Comparison of ENCODE assay signal across 27 cellular contexts in the genomic region with DNA sequence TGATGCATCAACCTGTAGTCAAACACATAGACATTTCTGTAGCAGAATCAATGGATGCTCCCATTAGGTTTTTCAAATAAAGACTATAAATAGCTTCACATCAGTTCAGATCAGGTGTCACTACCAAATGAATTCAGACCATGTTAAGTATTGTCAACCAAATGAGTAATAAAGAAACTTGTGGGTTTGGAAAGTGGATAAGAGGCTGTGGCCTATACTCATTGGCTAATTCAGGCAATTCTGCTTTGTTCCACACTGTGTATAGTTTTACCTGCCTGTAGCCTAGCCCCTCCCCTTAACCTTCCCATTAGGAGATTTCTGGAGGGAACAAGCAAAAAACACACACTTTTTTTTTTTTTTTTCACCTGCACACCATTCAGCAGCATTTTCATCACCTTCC.
DNase-seq lines count a peak whose midpoint lies in the region; ATAC-seq, FAIRE-seq and TF ChIP-seq lines count a peak whose summit lies in the region.
"Had no signal": no experiment of that assay in that cellular context is flagged by ENCODE, and none has a peak within 500 bp of the region (broad histone marks: within the 10 kb centered on the region; RNA-seq: fewer than 3 reads in every experiment).

No MANE protein-coding gene starts in this region.

- no peak overlapping the region for H3K9ac ChIP-seq in kidney (ENCODE audit: low read length in 2 of 2)

- TF ChIP-seq CTCF in adrenal gland (IDR thresholded peaks at IDR 0.05) (no peak), kidney (IDR thresholded peaks at IDR 0.05; ENCODE audit: borderline replicate concordance, extremely low read depth, insufficient read depth) (no peak), transverse colon (IDR thresholded peaks at IDR 0.05) (no peak)

- H3K36me3 ChIP-seq in adrenal gland (replicated peaks in 1 of 2) (no peaks in the 10 kb centered on the region), kidney (ENCODE audit: control insufficient read depth in 1 of 2, insufficient read depth in 2 of 2, low read length in 2 of 2) (no peaks in the 10 kb centered on the region), transverse colon (no peaks in the 10 kb centered on the region)
- H3K36me3 ChIP-seq: breast epithelium, suprapubic skin had no signal

- H3K27me3 Mint-ChIP-seq in activated T-cell treated with anti-CD3 and anti-CD28 coated beads, Interleukin-2, amount 50 U/mL, for 72 hours (ENCODE audit: low read depth), result no peaks in the 10 kb centered on the region
- H3K27me3 Mint-ChIP-seq in activated T-cell treated with anti-CD3 and anti-CD28 coated beads, Interleukin-2, amount 50 U/mL, for 4 hours (ENCODE audit: low read depth), result no peaks in the 10 kb centered on the region
- peaks cover 0 to 4% of the 10 kb centered on the region in 2 donors for H3K27me3 Mint-ChIP-seq in stimulated activated naive B cell treated with anti-CD40 and anti-IgM and Interleukin-4, amounts not matched to agents 10 μg/mL and 1 μg/mL and 100 μg/mL, for 72 hours

- no peak for DNase-seq in activated T-cell treated with anti-CD3 and anti-CD28 coated beads, Interleukin-2, amount 50 U/mL, for 72 hours
- no peak for DNase-seq in activated T-cell treated with anti-CD3 and anti-CD28 coated beads, Interleukin-2, amount 50 U/mL, for 4 hours
- DNase-seq in stimulated activated naive B cell treated with anti-CD40 and anti-IgM and Interleukin-4, amounts not matched to agents 10 μg/mL and 1 μg/mL and 100 μg/mL, for 72 hours, result no peak
- DNase-seq in adrenal gland (no peak), kidney (no peak), transverse colon (no peak)
- DNase-seq: activated CD4-positive, CD25-positive, alpha-beta regulatory T cell treated with anti-CD3 and anti-CD28 coated beads, Interleukin-2, amount 50 U/mL, for 72 hours; DMS79 treated with DMSO at 0.1 percent for 48 hours; glutamatergic neuron; left colon; mesendoderm; MM.1S; naive thymus-derived CD8-positive, alpha-beta T cell; NCI-H1694; NCI-H774; SHP77; stimulated activated CD8-positive, alpha-beta memory T cell treated with anti-CD3 and anti-CD28 coated beads, Interleukin-4, amount 100 ng/mL, for 48 hours; SW 1271 had no signal

- H3K4me1 ChIP-seq in adrenal gland (replicated peaks in 1 of 2) (no peaks in the 10 kb centered on the region), kidney (ENCODE audit: control insufficient read depth in 1 of 2, insufficient read depth in 1 of 2, low read depth in 1 of 2, low read length in 2 of 2) (no peaks in the 10 kb centered on the region), transverse colon (no peaks in the 10 kb centered on the region)
- H3K4me1 ChIP-seq: breast epithelium had no signal

- intact Hi-C loops in adrenal gland (cut with DNase I) (loop anchor here (5.0 to 10.0 kb wide), 2 partner anchors 316 to 328 kb away; no protein-coding TSS in a partner anchor), kidney (cut with DNase I) (no loop called here), transverse colon (cut with DNase I; ENCODE audit: low total_unique reads) (loop anchor here (10.0 kb wide), 1 partner anchor 326 kb away; a partner anchor contains a TSS)

- H3K36me3 Mint-ChIP-seq in activated T-cell treated with anti-CD3 and anti-CD28 coated beads, Interleukin-2, amount 50 U/mL, for 72 hours (ENCODE audit: insufficient read depth in 2 of 2), result no peaks in the 10 kb centered on the region
- H3K36me3 Mint-ChIP-seq in activated T-cell treated with anti-CD3 and anti-CD28 coated beads, Interleukin-2, amount 50 U/mL, for 4 hours (ENCODE audit: insufficient read depth), result no peaks in the 10 kb centered on the region
- peaks cover 0 to 9% of the 10 kb centered on the region in 2 donors for H3K36me3 Mint-ChIP-seq in stimulated activated naive B cell treated with anti-CD40 and anti-IgM and Interleukin-4, amounts not matched to agents 10 μg/mL and 1 μg/mL and 100 μg/mL, for 72 hours
- H3K36me3 Mint-ChIP-seq: naive thymus-derived CD8-positive, alpha-beta T cell had no signal

- H3K27ac Mint-ChIP-seq in activated T-cell treated with anti-CD3 and anti-CD28 coated beads, Interleukin-2, amount 50 U/mL, for 72 hours, result peak overlapping the region; percentile 35
- H3K27ac Mint-ChIP-seq in stimulated activated naive B cell treated with anti-CD40 and anti-IgM and Interleukin-4, amounts not matched to agents 10 μg/mL and 1 μg/mL and 100 μg/mL, for 72 hours, result no peak overlapping the region
- H3K27ac Mint-ChIP-seq: naive thymus-derived CD8-positive, alpha-beta T cell had no signal

- in situ Hi-C loops in transverse colon (cut with MboI; ENCODE audit: low pct_ligation_motif_present in 1 of 4, low pct_unique_long_range_greater_than_20kb in 1 of 4, low sequenced_read_pairs in 3 of 4), result loop anchor here in 2 of 4 donors (10.0 to 25.0 kb wide), 2 partner anchors 288 to 326 kb away; a partner anchor contains a TSS

- no peaks in the 10 kb centered on the region for H3K4me1 Mint-ChIP-seq in activated T-cell treated with anti-CD3 and anti-CD28 coated beads, Interleukin-2, amount 50 U/mL, for 72 hours (ENCODE audit: low read depth)
- no peaks in the 10 kb centered on the region for H3K4me1 Mint-ChIP-seq in activated T-cell treated with anti-CD3 and anti-CD28 coated beads, Interleukin-2, amount 50 U/mL, for 4 hours (ENCODE audit: low read depth)
- peaks cover 6 to 17% of the 10 kb centered on the region in 2 donors for H3K4me1 Mint-ChIP-seq in stimulated activated naive B cell treated with anti-CD40 and anti-IgM and Interleukin-4, amounts not matched to agents 10 μg/mL and 1 μg/mL and 100 μg/mL, for 72 hours
- H3K4me1 Mint-ChIP-seq: naive thymus-derived CD8-positive, alpha-beta T cell had no signal

- ATAC-seq in activated T-cell treated with anti-CD3 and anti-CD28 coated beads, Interleukin-2, amount 50 U/mL, for 72 hours (replicated peaks in 1 of 2), result peak; percentile 63 to 71
- no peak for ATAC-seq in activated T-cell treated with anti-CD3 and anti-CD28 coated beads, Interleukin-2, amount 50 U/mL, for 4 hours
- ATAC-seq in GM21717 (IDR thresholded peaks at IDR 0.05; ENCODE audit: unreplicated experiment) (peak; percentile 74), HG03342 (IDR thresholded peaks at IDR 0.05; ENCODE audit: unreplicated experiment) (peak; percentile 58)
- peak; percentile 85 to 91 for ATAC-seq in stimulated activated naive B cell treated with anti-CD40 and anti-IgM and Interleukin-4, amounts not matched to agents 10 μg/mL and 1 μg/mL and 100 μg/mL, for 72 hours (replicated peaks)
- ATAC-seq: K562; left colon; naive thymus-derived CD8-positive, alpha-beta T cell had no signal

- no peak for FAIRE-seq in kidney (lab: Jason Lieb, UNC)
- FAIRE-seq: endometrium, GM19239, K562 had no signal

- H3K4me3 ChIP-seq in adrenal gland (no peak overlapping the region), kidney (ENCODE audit: low read length in 2 of 2) (no peak overlapping the region), transverse colon (no peak overlapping the region)
- H3K4me3 ChIP-seq: breast epithelium, coronary artery, K562, suprapubic skin had no signal

- TF ChIP-seq EP300 in transverse colon (IDR thresholded peaks at IDR 0.05; ENCODE audit: low read depth), result no peak

- H3K9me3 ChIP-seq in adrenal gland (replicated peaks in 1 of 3) (no peaks in the 10 kb centered on the region), kidney (ENCODE audit: control insufficient read depth in 1 of 2, low read length in 2 of 2) (peaks cover 0 to 4% of the 10 kb centered on the region in 2 donors), transverse colon (no peaks in the 10 kb centered on the region)
- H3K9me3 ChIP-seq: breast epithelium had no signal

- peaks cover 2 to 6% of the 10 kb centered on the region in 2 donors for H3K9me3 Mint-ChIP-seq in activated T-cell treated with anti-CD3 and anti-CD28 coated beads, Interleukin-2, amount 50 U/mL, for 72 hours
- H3K9me3 Mint-ChIP-seq in activated T-cell treated with anti-CD3 and anti-CD28 coated beads, Interleukin-2, amount 50 U/mL, for 4 hours, result no peaks in the 10 kb centered on the region
- H3K9me3 Mint-ChIP-seq in stimulated activated naive B cell treated with anti-CD40 and anti-IgM and Interleukin-4, amounts not matched to agents 10 μg/mL and 1 μg/mL and 100 μg/mL, for 72 hours, result peaks cover 8% of the 10 kb centered on the region in 2 donors

- TF ChIP-seq POLR2A in adrenal gland (IDR thresholded peaks at IDR 0.05), result no peak
- TF ChIP-seq POLR2A in transverse colon (IDR thresholded peaks at IDR 0.05), result no peak

- H3K27ac ChIP-seq in adrenal gland (no peak overlapping the region), kidney (ENCODE audit: low read depth in 2 of 2, low read length in 2 of 2) (no peak overlapping the region), transverse colon (no peak overlapping the region)
- H3K27ac ChIP-seq: breast epithelium, coronary artery, suprapubic skin had no signal

- H3K27me3 ChIP-seq in adrenal gland (no peaks in the 10 kb centered on the region), transverse colon (no peaks in the 10 kb centered on the region)
- H3K27me3 ChIP-seq: breast epithelium, suprapubic skin had no signal

- H3K4me3 Mint-ChIP-seq in activated T-cell treated with anti-CD3 and anti-CD28 coated beads, Interleukin-2, amount 50 U/mL, for 72 hours, result no peak overlapping the region
- H3K4me3 Mint-ChIP-seq in activated T-cell treated with anti-CD3 and anti-CD28 coated beads, Interleukin-2, amount 50 U/mL, for 4 hours, result no peak overlapping the region
- no peak overlapping the region for H3K4me3 Mint-ChIP-seq in stimulated activated naive B cell treated with anti-CD40 and anti-IgM and Interleukin-4, amounts not matched to agents 10 μg/mL and 1 μg/mL and 100 μg/mL, for 72 hours
- H3K4me3 Mint-ChIP-seq: B cell; naive thymus-derived CD8-positive, alpha-beta T cell had no signal

Comparison
In these comparisons a context has a peak if more than half of its experiments do, and no peak if none do; other contexts are left out.
1. ATAC-seq: peak in activated T-cell treated with anti-CD3 and anti-CD28 coated beads, Interleukin-2, amount 50 U/mL, for 72 hours (2 of 2), GM21717 (single experiment), HG03342 (single experiment) and stimulated activated naive B cell treated with anti-CD40 and anti-IgM and Interleukin-4, amounts not matched to agents 10 μg/mL and 1 μg/mL and 100 μg/mL, for 72 hours (2 of 2); none in activated T-cell treated with anti-CD3 and anti-CD28 coated beads, Interleukin-2, amount 50 U/mL, for 4 hours (0 of 2).